Comparison of ENCODE assay signal across 18 cellular contexts in genomic region chr17:17220529-17220928, GRCh38.
"Had no signal": no experiment of that assay in that cellular context is flagged by ENCODE, and none has a peak within 500 bp of the region (broad histone marks: within the 10 kb centered on the region; RNA-seq: fewer than 3 reads in every experiment).

No MANE protein-coding gene starts in this region.

- DNase-seq: activated CD4-positive, alpha-beta T cell treated with anti-CD3 and anti-CD28 coated beads for 36 hours; activated CD4-positive, alpha-beta T cell treated with anti-CD3 and anti-CD28 coated beads, Interleukin-2, amount 50 U/mL, for 48 hours; activated gamma-delta T cell treated with Interleukin-2 at 50 U/mL for 16 hours; activated naive CD8-positive, alpha-beta T cell treated with anti-CD3 and anti-CD28 coated beads for 36 hours; activated T-cell treated with anti-CD3 and anti-CD28 coated beads for 4 hours; amniotic stem cell; dermis blood vessel endothelial cell; effector memory CD4-positive, alpha-beta T cell; esophagus squamous epithelium; left cardiac atrium; midbrain; occipital lobe; retina; stimulated activated naive CD4-positive, alpha-beta T cell; thyroid gland had no signal

- H3K27ac Mint-ChIP-seq: activated CD4-positive, alpha-beta T cell treated with anti-CD3 and anti-CD28 coated beads for 36 hours; activated naive CD8-positive, alpha-beta T cell treated with anti-CD3 and anti-CD28 coated beads for 36 hours; activated T-helper 1 cell treated with anti-CD3 and anti-CD28 coated beads, Interleukin-12 subunit alpha, Interleukin-12 subunit beta, Interleukin-2, Interleukin-4 antibody, amounts not matched to agents 30 ng/mL and 10 ng/mL and 1 ng/mL, durations not matched to agents 14 hours and 24 hours and 36 hours; T-helper 2 cell treated with Interferon-gamma antibody and Interleukin-4, amounts not matched to agents 5 μg/mL and 100 μg/mL, for 36 hours had no signal

- H3K4me1 Mint-ChIP-seq: activated CD4-positive, alpha-beta T cell treated with anti-CD3 and anti-CD28 coated beads for 36 hours; activated naive CD8-positive, alpha-beta T cell treated with anti-CD3 and anti-CD28 coated beads for 36 hours; nephron had no signal

- H3K4me3 Mint-ChIP-seq: activated CD4-positive, alpha-beta T cell treated with anti-CD3 and anti-CD28 coated beads for 36 hours; activated naive CD8-positive, alpha-beta T cell treated with anti-CD3 and anti-CD28 coated beads for 36 hours; activated T-helper 1 cell treated with anti-CD3 and anti-CD28 coated beads, Interleukin-12 subunit alpha, Interleukin-12 subunit beta, Interleukin-2, Interleukin-4 antibody, amounts not matched to agents 30 ng/mL and 10 ng/mL and 1 ng/mL, durations not matched to agents 14 hours and 24 hours and 36 hours; nephron; T-helper 2 cell treated with Interferon-gamma antibody and Interleukin-4, amounts not matched to agents 5 μg/mL and 100 μg/mL, for 36 hours had no signal

- ATAC-seq: activated CD4-positive, alpha-beta T cell treated with anti-CD3 and anti-CD28 coated beads for 36 hours; left cardiac atrium had no signal

- H3K9me3 Mint-ChIP-seq: activated naive CD8-positive, alpha-beta T cell treated with anti-CD3 and anti-CD28 coated beads for 36 hours; activated T-helper 1 cell treated with anti-CD3 and anti-CD28 coated beads, Interleukin-12 subunit alpha, Interleukin-12 subunit beta, Interleukin-2, Interleukin-4 antibody, amounts not matched to agents 30 ng/mL and 10 ng/mL and 1 ng/mL, durations not matched to agents 14 hours and 24 hours and 36 hours; nephron; T-helper 2 cell treated with Interferon-gamma antibody and Interleukin-4, amounts not matched to agents 5 μg/mL and 100 μg/mL, for 36 hours had no signal

- H3K27me3 Mint-ChIP-seq: activated CD4-positive, alpha-beta T cell treated with anti-CD3 and anti-CD28 coated beads for 36 hours; activated naive CD8-positive, alpha-beta T cell treated with anti-CD3 and anti-CD28 coated beads for 36 hours had no signal
